ENCODE assay signal across 15 cellular contexts in genomic region chr2:42903821-42904575, GRCh38.
A peak's percentile ranks its signal among the peaks of the same experiment; 100 is the strongest.
DNase-seq lines count a peak whose midpoint lies in the region; ATAC-seq, FAIRE-seq and TF ChIP-seq lines count a peak whose summit lies in the region.
"Had no signal": no experiment of that assay in that cellular context is flagged by ENCODE, and none has a peak within 500 bp of the region (broad histone marks: within the 10 kb centered on the region; RNA-seq: fewer than 3 reads in every experiment).

No MANE protein-coding gene starts in this region.

- no peaks in the 10 kb centered on the region; the same call in 1 of the 2 replicates for H3K79me1 ChIP-seq in H1 (ENCODE audit: low read depth, low read length)

- H2BK120ac ChIP-seq in H1 (replicated peaks; ENCODE audit: low read depth, low read length), result no peak overlapping the region

- H2AK5ac ChIP-seq in H1 (ENCODE audit: low read depth, low read length), result no peak overlapping the region

- H3K23me2 ChIP-seq in H1 (ENCODE audit: low read depth, low read length), result no peaks in the 10 kb centered on the region

- no peaks in the 10 kb centered on the region for H4K20me1 ChIP-seq in H1 (replicated peaks in 1 of 2; ENCODE audit: control insufficient read depth in 1 of 2, insufficient read depth in 2 of 2, low read length in 2 of 2)

- 91% methylated on average over 16 of the region's 16 CpGs; no CpG with 5 or more reads in 1 of the 2 experiments for WGBS in H1 (ENCODE audit: extremely low coverage in 1 of 2, insufficient coverage in 1 of 2, insufficient read length in 1 of 2, insufficient replicate concordance in 2 of 2, low coverage in 1 of 2, low lambda C conversion rate in 2 of 2, missing lambda C conversion rate in 1 of 2), 2 experiments
- WGBS in aorta, 2 donors, result 57 to 63% methylated on average over 16 of the region's 16 CpGs

- TF ChIP-seq EP300 in H1 (IDR thresholded peaks at IDR 0.05; ENCODE audit: borderline replicate concordance in 1 of 2, low read depth in 2 of 2, low read length in 2 of 2), result no peak

- no peak overlapping the region for H3K9ac ChIP-seq in H1 (replicated peaks in 1 of 4; ENCODE audit: extremely low read depth in 1 of 4, low read depth in 3 of 4, low read length in 3 of 4)

- H3K9me3 ChIP-seq in H1 (ENCODE audit: insufficient read depth in 2 of 2, low read depth in 1 of 2, low read length in 1 of 2) (no peaks in the 10 kb centered on the region), aorta (ENCODE audit: control insufficient read depth, low read length) (no peaks in the 10 kb centered on the region)
- H3K9me3 ChIP-seq: colonic mucosa, HAP-1, neutrophil had no signal

- H3K4me2 ChIP-seq in H1 (ENCODE audit: insufficient read depth in 1 of 2, low read depth in 2 of 2, low read length in 2 of 2), result no peak overlapping the region

- H3K4me1 ChIP-seq in H1 (replicated peaks in 1 of 4; ENCODE audit: control insufficient read depth in 3 of 4, insufficient read depth in 4 of 4, low read length in 3 of 4), result peaks cover 0 to 12% (median 9%) of the 10 kb centered on the region in 4 experiments; a peak in 5 of 7 replicates
- H3K4me1 ChIP-seq in aorta (ENCODE audit: control insufficient read depth in 1 of 2, insufficient read depth in 2 of 2, low read length in 2 of 2), result peaks cover 0 to 2% of the 10 kb centered on the region in 2 donors

- DNase-seq in NCI-H1092 (lab: John Stamatoyannopoulos, UW) (peak; percentile 42), NCI-H2171 treated with DMSO at 0.1 percent for 48 hours (lab: John Stamatoyannopoulos, UW) (peak; percentile 77), H1 (ENCODE audit: low read depth in 1 of 2, low spot score in 2 of 2) (no peak), omental fat pad (ENCODE audit: low spot score) (peak; percentile 22), aorta (no peak), NCI-H2196 treated with DMSO at 0.1 percent for 48 hours (lab: John Stamatoyannopoulos, UW; ENCODE audit: unreplicated experiment) (no peak), SIG-M5 treated with dmso at 0.1 percent for 504 hours (lab: John Stamatoyannopoulos, UW; ENCODE audit: unreplicated experiment) (no peak)
- DNase-seq in activated effector memory CD4-positive, alpha-beta T cell treated with anti-CD3 and anti-CD28 coated beads, Interleukin-2, amount 50 U/mL, for 16 hours, result no peak
- DNase-seq: activated CD4-positive, alpha-beta T cell treated with anti-CD3 and anti-CD28 coated beads, Interleukin-2, amount 50 U/mL, for 48 hours; activated naive CD4-positive, alpha-beta T cell treated with Interleukin-2 at 50 U/mL for 16 hours; CD4-positive, alpha-beta memory T cell; colonic mucosa had no signal

- H3K56ac ChIP-seq in H1 (replicated peaks; ENCODE audit: insufficient read length, low read depth, low read length), result no peak overlapping the region

- no peak overlapping the region for H2BK20ac ChIP-seq in H1 (ENCODE audit: low read length)

- H3K18ac ChIP-seq in H1 (ENCODE audit: extremely low read depth, low read length), result no peak overlapping the region

- H3K27ac ChIP-seq in H1 (ENCODE audit: low read depth, low read length) (no peak overlapping the region), aorta (ENCODE audit: low read depth in 1 of 2, low read length in 2 of 2) (peak overlapping the region in 1 of 2 donors; percentile 69)
- H3K27ac ChIP-seq: colonic mucosa, neutrophil had no signal

- POLR2A ChIA-PET in H1 (lab: Charles Lee; ENCODE audit: partially characterized antibody), result no interaction called here

- intact Hi-C loops in aorta (cut with DNase I), result no loop called here

- no peak overlapping the region for H3K4me3 ChIP-seq in H1 (ENCODE audit: extremely low read depth in 1 of 4, insufficient read depth in 2 of 4, low read depth in 3 of 4, low read length in 4 of 4)
- no peak overlapping the region for H3K4me3 ChIP-seq in aorta (ENCODE audit: low read length in 2 of 2)
- H3K4me3 ChIP-seq: colonic mucosa, HAP-1 had no signal

- no peak overlapping the region for H2BK15ac ChIP-seq in H1 (ENCODE audit: low read length)

- no peaks in the 10 kb centered on the region for H3K79me2 ChIP-seq in H1 (ENCODE audit: control insufficient read depth in 1 of 2, insufficient read depth in 2 of 2, low read length in 2 of 2)

- CTCF ChIA-PET in H1 (lab: Charles Lee; ENCODE audit: partially characterized antibody), result interaction anchor here (0.7 to 1.2 kb wide), 2 partner anchors 8 to 29 kb away, joined by 3 read pairs; no protein-coding TSS in a partner anchor

- no peak overlapping the region for H4K8ac ChIP-seq in H1 (ENCODE audit: extremely low read depth, insufficient read depth, low read length)

- H3K14ac ChIP-seq in H1 (ENCODE audit: insufficient read length), result no peak overlapping the region

- no peak overlapping the region for H3K23ac ChIP-seq in H1 (ENCODE audit: insufficient read length)

- no peak for TF ChIP-seq RAD21 in H1 (IDR thresholded peaks at IDR 0.05 in 1 of 2, conservative IDR thresholded peaks at IDR 0.05 in 1 of 2; ENCODE audit: low read depth in 2 of 2, low read length in 2 of 2)

- H2AFZ ChIP-seq in H1 (ENCODE audit: low read length), result 0 out of 2 replicates have a peak overlapping the region, but pooled peaks have one; percentile 36

- H2BK12ac ChIP-seq in H1 (ENCODE audit: low read depth, low read length), result no peak overlapping the region

- no peak for TF ChIP-seq POLR2A in H1 (IDR thresholded peaks at IDR 0.05; ENCODE audit: control extremely low read depth in 1 of 2, low read depth in 2 of 2, low read length in 2 of 2)

- no peak for FAIRE-seq in H1 (lab: Jason Lieb, UNC)

- ATAC-seq in omental fat pad (ENCODE audit: low FRiP score) (no peak), aorta (ENCODE audit: low FRiP score) (no peak)
- ATAC-seq: left lobe of liver had no signal

- no peak overlapping the region for H2BK5ac ChIP-seq in H1 (ENCODE audit: low read depth, low read length)

- H3K4ac ChIP-seq in H1 (replicated peaks; ENCODE audit: insufficient read length, low read depth, low read length), result no peak overlapping the region

- H4K91ac ChIP-seq in H1 (replicated peaks; ENCODE audit: insufficient read length, low read length), result no peak overlapping the region

- TF ChIP-seq CTCF in H1 (IDR thresholded peaks at IDR 0.05; ENCODE audit: control extremely low read depth in 1 of 3, insufficient read depth in 1 of 3, low read depth in 1 of 3, low read length in 3 of 3) (no peak), omental fat pad (IDR thresholded peaks at IDR 0.05) (no peak)

- H3K27me3 ChIP-seq in H1 (replicated peaks in 1 of 4; ENCODE audit: control insufficient read depth in 3 of 4, extremely low read depth in 1 of 4, insufficient read depth in 3 of 4, low read length in 3 of 4), result peaks cover 0 to 2% (median 0%) of the 10 kb centered on the region in 4 experiments; a peak in 1 of 7 replicates
- H3K27me3 ChIP-seq in aorta (ENCODE audit: control insufficient read depth in 1 of 2, insufficient read depth in 2 of 2, low read length in 1 of 2), result no peaks in the 10 kb centered on the region
- H3K27me3 ChIP-seq: colonic mucosa had no signal

- H4K5ac ChIP-seq in H1 (ENCODE audit: insufficient read length, low read depth, low read length), result no peak overlapping the region

- H3K36me3 ChIP-seq in H1 (ENCODE audit: control insufficient read depth in 2 of 4, insufficient read depth in 4 of 4, low read length in 3 of 4), result no peaks in the 10 kb centered on the region
- H3K36me3 ChIP-seq in aorta (ENCODE audit: control insufficient read depth in 1 of 2, insufficient read depth in 2 of 2, low read length in 1 of 2), result no peaks in the 10 kb centered on the region
- H3K36me3 ChIP-seq: colonic mucosa, HAP-1, neutrophil had no signal

TF ChIP-seq in H1, 55 proteins besides CTCF, POLR2A, EP300 and RAD21:
- TF ChIP-seq RFX5 (IDR thresholded peaks at IDR 0.05; ENCODE audit: borderline replicate concordance, low read depth, low read length) (no peak), ATF2 (IDR thresholded peaks at IDR 0.05; ENCODE audit: low read length) (no peak), JUND (IDR thresholded peaks at IDR 0.05; ENCODE audit: low read length) (no peak), ASH2L (IDR thresholded peaks at IDR 0.05; ENCODE audit: low read length) (no peak), MAFK (IDR thresholded peaks at IDR 0.05; ENCODE audit: low read depth, low read length) (no peak)

Comparison
In these comparisons a context has a peak if more than half of its experiments do, and no peak if none do; other contexts are left out.
1. DNase-seq: peak in NCI-H1092 (single experiment), NCI-H2171 treated with DMSO at 0.1 percent for 48 hours (single experiment) and omental fat pad (single experiment); none in H1 (0 of 2), aorta (0 of 2), NCI-H2196 treated with DMSO at 0.1 percent for 48 hours (single experiment), SIG-M5 treated with dmso at 0.1 percent for 504 hours (single experiment) and activated effector memory CD4-positive, alpha-beta T cell treated with anti-CD3 and anti-CD28 coated beads, Interleukin-2, amount 50 U/mL, for 16 hours (single experiment).